In genomic region chr2:122034797-122035196, GRCh38 we compare ENCODE assay signal across 1 cellular context.
TF ChIP-seq lines count a peak whose summit lies in the region.

No MANE protein-coding gene starts in this region.

TF ChIP-seq in neural cell, 6 proteins besides CTCF, POLR2A, EP300 and RAD21 (continued from another document):
- TF ChIP-seq REST (IDR thresholded peaks at IDR 0.05; ENCODE audit: borderline replicate concordance) (no peak), MXI1 (conservative IDR thresholded peaks at IDR 0.05; ENCODE audit: poor library complexity, severe bottlenecking) (no peak)
